11 cellular contexts compared by ENCODE assay signal in the genomic region with DNA sequence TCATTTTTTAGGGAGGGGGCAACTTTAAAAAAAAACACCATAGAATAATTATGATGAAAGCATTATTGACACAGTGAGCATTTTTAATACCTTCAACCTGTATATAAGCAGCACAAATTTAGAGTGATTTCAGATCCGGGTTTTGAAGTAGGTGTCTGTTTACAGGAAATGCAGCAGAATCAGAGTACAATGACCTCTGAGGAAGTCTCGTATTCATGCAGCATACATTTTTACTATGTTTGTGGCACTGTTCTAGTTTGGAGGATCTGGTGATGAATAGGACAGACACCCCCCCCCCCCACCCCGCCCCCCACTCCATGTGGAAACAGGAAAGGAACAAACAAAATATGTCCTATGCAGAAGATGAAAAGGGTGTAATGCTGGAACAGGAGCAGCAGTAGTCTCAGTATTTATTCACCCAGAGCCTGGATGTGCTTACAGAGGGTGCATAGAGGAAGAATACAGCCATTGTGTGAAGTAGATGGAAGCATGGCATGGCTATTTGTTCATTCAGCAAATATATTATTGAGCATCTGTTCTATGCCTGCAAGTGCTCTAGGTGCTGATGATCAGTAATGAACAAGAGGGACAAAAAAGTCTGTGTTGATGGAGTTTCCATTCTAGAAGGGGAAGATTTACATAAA. TPM values are rescaled to one million over a fixed set of nuclear protein-coding genes. Genes with fewer than 3 reads are reported as not detected.
A peak's percentile ranks its signal among the peaks of the same experiment; 100 is the strongest.
DNase-seq lines count a peak whose midpoint lies in the region; ATAC-seq and TF ChIP-seq lines count a peak whose summit lies in the region.
"Had no signal": no experiment of that assay in that cellular context is flagged by ENCODE, and none has a peak within 500 bp of the region (broad histone marks: within the 10 kb centered on the region; RNA-seq: fewer than 3 reads in every experiment).

No MANE protein-coding gene starts in this region.

- peak overlapping the region; percentile 67 to 83 for H3K4me3 Mint-ChIP-seq in activated T-cell treated with anti-CD3 and anti-CD28 coated beads, Interleukin-2, amount 50 U/mL, for 72 hours
- H3K4me3 Mint-ChIP-seq: nephron progenitor cell had no signal

- H3K36me3 Mint-ChIP-seq in activated T-cell treated with anti-CD3 and anti-CD28 coated beads, Interleukin-2, amount 50 U/mL, for 72 hours (ENCODE audit: insufficient read depth in 2 of 2), result no peaks in the 10 kb centered on the region

- peaks cover 23% of the 10 kb centered on the region for H3K4me1 ChIP-seq in PC-9 (replicated peaks; ENCODE audit: insufficient read depth)
- H3K4me1 ChIP-seq in thyroid gland, result peaks cover 17 to 58% of the 10 kb centered on the region in 2 donors

- H3K9me3 ChIP-seq in PC-9 (ENCODE audit: insufficient read depth, low read depth) (no peaks in the 10 kb centered on the region), thyroid gland (no peaks in the 10 kb centered on the region)

- 51 to 54% methylated on average over 3 of the region's 3 CpGs for whole genome bisulfite sequencing in thyroid gland, 2 donors

- H3K9me2 ChIP-seq in PC-9 (ENCODE audit: insufficient read depth), result no peaks in the 10 kb centered on the region

- peaks cover 14% of the 10 kb centered on the region for H3F3A ChIP-seq in PC-9 (ENCODE audit: insufficient read depth, low read depth)

- peaks cover 91% of the 10 kb centered on the region for H3K79me2 ChIP-seq in PC-9 (ENCODE audit: low read depth)

- intact Hi-C loops in PC-9 (cut with micrococcal nuclease; ENCODE audit: unreplicated experiment) (no loop called here), thyroid gland (cut with DNase I) (no loop called here)

- peaks cover 40% of the 10 kb centered on the region for H4K20me1 ChIP-seq in PC-9 (ENCODE audit: insufficient read depth)

- CTCF ChIA-PET in PC-9 (lab: Charles Lee), result interaction anchor here (0.6 kb wide), 2 partner anchors 61 to 474 kb away, joined by 3 to 4 read pairs; no protein-coding TSS in a partner anchor

- no peak for TF ChIP-seq CTCF in PC-9 (conservative IDR thresholded peaks at IDR 0.05)
- no peak for TF ChIP-seq CTCF in thyroid gland (IDR thresholded peaks at IDR 0.05)

- H3K4me2 ChIP-seq in PC-9, result peak overlapping the region; percentile 4; the same call in 1 of the 2 replicates

- H3K27me3 ChIP-seq in PC-9 (ENCODE audit: insufficient read depth, low read depth) (no peaks in the 10 kb centered on the region), thyroid gland (no peaks in the 10 kb centered on the region)

- peak overlapping the region; percentile 92 for H3K27ac Mint-ChIP-seq in activated T-cell treated with anti-CD3 and anti-CD28 coated beads, Interleukin-2, amount 50 U/mL, for 72 hours
- H3K27ac Mint-ChIP-seq: nephron progenitor cell had no signal

- peak overlapping the region; percentile 27 for H3K27ac ChIP-seq in PC-9
- H3K27ac ChIP-seq in epithelial cell of prostate, result peak overlapping the region; percentile 70
- H3K27ac ChIP-seq in thyroid gland, result peak overlapping the region in 2 of 3 donors; percentile 17 to 28
- H3K27ac ChIP-seq: C4-2B had no signal

- no peak for TF ChIP-seq POLR2A in thyroid gland (IDR thresholded peaks at IDR 0.05)

- POLR2A ChIA-PET in PC-9 (lab: Charles Lee; ENCODE audit: unreplicated experiment), result interaction anchor here (0.5 kb wide), 1 partner anchor 20 kb away, joined by 4 read pairs; no protein-coding TSS in a partner anchor

- H2AFZ ChIP-seq in PC-9, result no peak overlapping the region
- H2AFZ ChIP-seq: GM23248 had no signal

- H3K4me3 ChIP-seq in PC-9, result no peak overlapping the region
- no peak overlapping the region for H3K4me3 ChIP-seq in thyroid gland (replicated peaks in 1 of 3)
- H3K4me3 ChIP-seq: GM23248 had no signal

- 0 out of 2 replicates have a peak, but pooled peaks cover 4% of the 10 kb centered on the region for H3K36me3 ChIP-seq in PC-9 (ENCODE audit: low read depth)
- no peaks in the 10 kb centered on the region for H3K36me3 ChIP-seq in thyroid gland

- ATAC-seq in activated T-cell treated with anti-CD3 and anti-CD28 coated beads, Interleukin-2, amount 50 U/mL, for 72 hours (replicated peaks in 1 of 2), result peak; percentile 54 to 60
- ATAC-seq in GM21737 (IDR thresholded peaks at IDR 0.05; ENCODE audit: unreplicated experiment) (no peak), GM19467 (IDR thresholded peaks at IDR 0.05; ENCODE audit: unreplicated experiment) (no peak)

- no peaks in the 10 kb centered on the region for H3K27me3 Mint-ChIP-seq in activated T-cell treated with anti-CD3 and anti-CD28 coated beads, Interleukin-2, amount 50 U/mL, for 72 hours (ENCODE audit: low read depth)

- no peak for DNase-seq in activated T-cell treated with anti-CD3 and anti-CD28 coated beads, Interleukin-2, amount 50 U/mL, for 72 hours
- DNase-seq in activated T-cell treated with anti-CD3 and anti-CD28 coated beads, Interleukin-2, amount 50 U/mL, for 1 hour, result no peak
- DNase-seq in PC-9 (peak in 1 of 2 experiments; percentile 41), epithelial cell of prostate (ENCODE audit: low read depth, low spot score) (no peak), thyroid gland (no peak), GF-D8 (lab: John Stamatoyannopoulos, UW) (no peak)
- DNase-seq: nephron progenitor cell had no signal

- BruUV-seq in PC-9 (replicated peaks; lab: Mats Ljungman, UMichigan), result no TSS peak

- H3K4me1 Mint-ChIP-seq in activated T-cell treated with anti-CD3 and anti-CD28 coated beads, Interleukin-2, amount 50 U/mL, for 72 hours (ENCODE audit: low read depth), result peaks cover 41% of the 10 kb centered on the region

- no peaks in the 10 kb centered on the region for H3K9me3 Mint-ChIP-seq in activated T-cell treated with anti-CD3 and anti-CD28 coated beads, Interleukin-2, amount 50 U/mL, for 72 hours

RNA-seq across cellular contexts. Expression of gene VAPB, which starts 19.7 kb away (rescaled TPM):
- total RNA-seq in activated T-cell treated with anti-CD3 and anti-CD28 coated beads, Interleukin-2, amount 50 U/mL, for 72 hours, result 10 to 100 TPM; 45.8 to 55.3 TPM
- total RNA-seq in PC-9 (2021), result 73.0 and 80.6 TPM in 2 replicates
- total RNA-seq in thyroid gland, result 10 to 100 TPM; 37.8 to 53.3 (median 39.2) TPM

Comparison
In these comparisons a context has a peak if more than half of its experiments do, and no peak if none do; other contexts are left out.
1. ATAC-seq: peak in activated T-cell treated with anti-CD3 and anti-CD28 coated beads, Interleukin-2, amount 50 U/mL, for 72 hours (2 of 2); none in GM21737 (single experiment) and GM19467 (single experiment).
2. Peak in every context shown above with its lines, with median percentiles within 50 percentile points of each other: H3K27ac ChIP-seq.